25 cellular contexts compared by ENCODE assay signal in genomic region chr1:52385376-52385775, GRCh38.
"Had no signal": no experiment of that assay in that cellular context is flagged by ENCODE, and none has a peak within 500 bp of the region (broad histone marks: within the 10 kb centered on the region; RNA-seq: fewer than 3 reads in every experiment).

No MANE protein-coding gene starts in this region.

- H3K9ac ChIP-seq: neural progenitor cell, parathyroid adenoma had no signal

- H3K9me3 ChIP-seq: ovary, psoas muscle, right lobe of liver, sigmoid colon, stomach, thoracic aorta, thyroid gland, tibial nerve, upper lobe of left lung, vagina had no signal

- H3K4me3 ChIP-seq: neural progenitor cell, ovary, psoas muscle, right lobe of liver, sigmoid colon, stomach, thoracic aorta, thyroid gland, tibial nerve, upper lobe of left lung, vagina had no signal

- H3K4me1 ChIP-seq: neural progenitor cell, parathyroid adenoma, psoas muscle, right lobe of liver, sigmoid colon, stomach, thyroid gland, tibial nerve, upper lobe of left lung, vagina had no signal

- H3K36me3 ChIP-seq: ovary, right lobe of liver, sigmoid colon, thoracic aorta, thyroid gland, tibial nerve, upper lobe of left lung, vagina had no signal

- H3K27ac ChIP-seq: neural progenitor cell, ovary, parathyroid adenoma, psoas muscle, right lobe of liver, sigmoid colon, stomach, thoracic aorta, thyroid gland, tibial nerve, upper lobe of left lung, vagina had no signal

- H3K4me2 ChIP-seq: neural progenitor cell had no signal

- H3K27me3 ChIP-seq: neural progenitor cell, ovary, right lobe of liver, sigmoid colon, stomach, thyroid gland, tibial nerve, upper lobe of left lung, vagina had no signal

- DNase-seq: natural killer cell; occipital lobe; ovary; posterior cingulate gyrus; psoas muscle; right cardiac atrium; right lobe of liver; sigmoid colon; small intestine; stimulated activated CD4-positive, alpha-beta T cell treated with anti-CD3 and anti-CD28 coated beads, Interleukin-15, amount 100 ng/mL, for 24 hours; stimulated activated CD4-positive, alpha-beta T cell treated with anti-CD3 and anti-CD28 coated beads, Interleukin-2, amount 100 ng/mL, for 24 hours; stimulated activated CD4-positive, alpha-beta T cell treated with anti-CD3 and anti-CD28 coated beads, Interleukin-2, amount 100 ng/mL, for 48 hours; stimulated activated CD4-positive, alpha-beta T cell treated with anti-CD3 and anti-CD28 coated beads, Interleukin-4, amount 100 ng/mL, for 24 hours; stimulated activated naive B cell treated with anti-CD40 and anti-IgM and Interleukin-4, amounts not matched to agents 10 μg/mL and 1 μg/mL and 100 μg/mL, for 72 hours; stimulated activated naive CD4-positive, alpha-beta T cell treated with Interleukin-2 at 50 U/mL for 16 hours; stomach; thyroid gland; trophoblast cell; upper lobe of left lung had no signal

- ATAC-seq: natural killer cell; psoas muscle; right cardiac atrium; right lobe of liver; stimulated activated effector memory CD8-positive, alpha-beta T cell treated with anti-CD3 and anti-CD28 coated beads, Interleukin-12 subunit alpha, Interleukin-12 subunit beta, amount 100 ng/mL, for 72 hours; stimulated activated naive B cell treated with anti-CD40 and anti-IgM and Interleukin-4, amounts not matched to agents 10 μg/mL and 1 μg/mL and 100 μg/mL, for 72 hours had no signal
